In the genomic region with DNA sequence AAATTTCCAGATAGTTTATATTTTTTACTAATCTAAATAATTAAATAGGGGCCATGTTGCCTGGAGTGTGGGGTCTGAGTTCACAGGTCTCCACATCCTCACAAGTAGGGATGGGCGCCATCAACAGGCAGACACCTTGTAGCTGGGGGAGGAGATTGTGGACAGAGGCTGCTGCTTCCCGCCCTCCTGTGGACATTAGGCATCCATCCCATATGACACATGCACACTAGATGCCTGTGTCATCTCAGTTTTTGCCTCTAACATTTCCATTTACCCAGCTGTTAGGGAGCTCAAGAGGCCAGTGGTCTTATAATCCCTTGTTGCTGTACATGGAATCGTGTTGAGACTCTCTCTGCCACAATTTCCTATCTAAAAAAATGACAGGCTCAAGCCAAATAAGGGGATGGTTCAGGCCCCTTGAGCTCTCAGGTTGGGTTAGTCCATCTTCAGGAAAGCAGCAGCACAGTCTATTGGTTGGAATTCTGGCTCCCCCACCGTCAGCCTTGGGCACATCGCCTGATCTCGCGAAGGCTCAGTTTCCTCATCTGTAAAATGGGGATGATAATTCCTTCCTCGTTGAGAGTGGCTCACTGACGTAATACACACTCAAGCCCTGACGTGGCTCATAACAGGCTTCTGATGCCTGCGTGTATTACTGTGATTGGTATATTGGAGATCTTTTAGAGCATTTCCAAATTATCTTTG, we compare ENCODE assay signal across 1 cellular context.
TF ChIP-seq lines count a peak whose summit lies in the region.

No MANE protein-coding gene starts in this region.

TF ChIP-seq in WTC11, 78 proteins besides CTCF, POLR2A, EP300 and RAD21 (continued from another document):
- TF ChIP-seq, protein P1, sequence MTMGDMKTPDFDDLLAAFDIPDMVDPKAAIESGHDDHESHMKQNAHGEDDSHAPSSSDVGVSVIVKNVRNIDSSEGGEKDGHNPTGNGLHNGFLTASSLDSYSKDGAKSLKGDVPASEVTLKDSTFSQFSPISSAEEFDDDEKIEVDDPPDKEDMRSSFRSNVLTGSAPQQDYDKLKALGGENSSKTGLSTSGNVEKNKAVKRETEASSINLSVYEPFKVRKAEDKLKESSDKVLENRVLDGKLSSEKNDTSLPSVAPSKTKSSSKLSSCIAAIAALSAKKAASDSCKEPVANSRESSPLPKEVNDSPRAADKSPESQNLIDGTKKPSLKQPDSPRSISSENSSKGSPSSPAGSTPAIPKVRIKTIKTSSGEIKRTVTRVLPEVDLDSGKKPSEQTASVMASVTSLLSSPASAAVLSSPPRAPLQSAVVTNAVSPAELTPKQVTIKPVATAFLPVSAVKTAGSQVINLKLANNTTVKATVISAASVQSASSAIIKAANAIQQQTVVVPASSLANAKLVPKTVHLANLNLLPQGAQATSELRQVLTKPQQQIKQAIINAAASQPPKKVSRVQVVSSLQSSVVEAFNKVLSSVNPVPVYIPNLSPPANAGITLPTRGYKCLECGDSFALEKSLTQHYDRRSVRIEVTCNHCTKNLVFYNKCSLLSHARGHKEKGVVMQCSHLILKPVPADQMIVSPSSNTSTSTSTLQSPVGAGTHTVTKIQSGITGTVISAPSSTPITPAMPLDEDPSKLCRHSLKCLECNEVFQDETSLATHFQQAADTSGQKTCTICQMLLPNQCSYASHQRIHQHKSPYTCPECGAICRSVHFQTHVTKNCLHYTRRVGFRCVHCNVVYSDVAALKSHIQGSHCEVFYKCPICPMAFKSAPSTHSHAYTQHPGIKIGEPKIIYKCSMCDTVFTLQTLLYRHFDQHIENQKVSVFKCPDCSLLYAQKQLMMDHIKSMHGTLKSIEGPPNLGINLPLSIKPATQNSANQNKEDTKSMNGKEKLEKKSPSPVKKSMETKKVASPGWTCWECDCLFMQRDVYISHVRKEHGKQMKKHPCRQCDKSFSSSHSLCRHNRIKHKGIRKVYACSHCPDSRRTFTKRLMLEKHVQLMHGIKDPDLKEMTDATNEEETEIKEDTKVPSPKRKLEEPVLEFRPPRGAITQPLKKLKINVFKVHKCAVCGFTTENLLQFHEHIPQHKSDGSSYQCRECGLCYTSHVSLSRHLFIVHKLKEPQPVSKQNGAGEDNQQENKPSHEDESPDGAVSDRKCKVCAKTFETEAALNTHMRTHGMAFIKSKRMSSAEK (CRISPR knock-in tag; IDR thresholded peaks at IDR 0.05; ENCODE audit: borderline replicate concordance), result no peak
- TF ChIP-seq ZNF232 (CRISPR knock-in tag; IDR thresholded peaks at IDR 0.05) (no peak), GTF2I (CRISPR knock-in tag; conservative IDR thresholded peaks at IDR 0.05) (0 out of 2 replicates have a peak, but pooled peaks have one; percentile 10)
- TF ChIP-seq, protein P2, sequence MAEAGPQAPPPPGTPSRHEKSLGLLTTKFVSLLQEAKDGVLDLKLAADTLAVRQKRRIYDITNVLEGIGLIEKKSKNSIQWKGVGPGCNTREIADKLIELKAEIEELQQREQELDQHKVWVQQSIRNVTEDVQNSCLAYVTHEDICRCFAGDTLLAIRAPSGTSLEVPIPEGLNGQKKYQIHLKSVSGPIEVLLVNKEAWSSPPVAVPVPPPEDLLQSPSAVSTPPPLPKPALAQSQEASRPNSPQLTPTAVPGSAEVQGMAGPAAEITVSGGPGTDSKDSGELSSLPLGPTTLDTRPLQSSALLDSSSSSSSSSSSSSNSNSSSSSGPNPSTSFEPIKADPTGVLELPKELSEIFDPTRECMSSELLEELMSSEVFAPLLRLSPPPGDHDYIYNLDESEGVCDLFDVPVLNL (CRISPR knock-in tag; IDR thresholded peaks at IDR 0.05; ENCODE audit: borderline replicate concordance, low read depth), result no peak
- TF ChIP-seq, protein P3, sequence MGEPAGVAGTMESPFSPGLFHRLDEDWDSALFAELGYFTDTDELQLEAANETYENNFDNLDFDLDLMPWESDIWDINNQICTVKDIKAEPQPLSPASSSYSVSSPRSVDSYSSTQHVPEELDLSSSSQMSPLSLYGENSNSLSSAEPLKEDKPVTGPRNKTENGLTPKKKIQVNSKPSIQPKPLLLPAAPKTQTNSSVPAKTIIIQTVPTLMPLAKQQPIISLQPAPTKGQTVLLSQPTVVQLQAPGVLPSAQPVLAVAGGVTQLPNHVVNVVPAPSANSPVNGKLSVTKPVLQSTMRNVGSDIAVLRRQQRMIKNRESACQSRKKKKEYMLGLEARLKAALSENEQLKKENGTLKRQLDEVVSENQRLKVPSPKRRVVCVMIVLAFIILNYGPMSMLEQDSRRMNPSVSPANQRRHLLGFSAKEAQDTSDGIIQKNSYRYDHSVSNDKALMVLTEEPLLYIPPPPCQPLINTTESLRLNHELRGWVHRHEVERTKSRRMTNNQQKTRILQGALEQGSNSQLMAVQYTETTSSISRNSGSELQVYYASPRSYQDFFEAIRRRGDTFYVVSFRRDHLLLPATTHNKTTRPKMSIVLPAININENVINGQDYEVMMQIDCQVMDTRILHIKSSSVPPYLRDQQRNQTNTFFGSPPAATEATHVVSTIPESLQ (CRISPR knock-in tag; IDR thresholded peaks at IDR 0.05), result no peak
